ENCODE assay signal across 10 cellular contexts in genomic region chr17:75688209-75688771, GRCh38. TPM values are rescaled to one million over a fixed set of nuclear protein-coding genes. Genes with fewer than 3 reads are reported as not detected.
A peak's percentile ranks its signal among the peaks of the same experiment; 100 is the strongest.
DNase-seq lines count a peak whose midpoint lies in the region; ATAC-seq, FAIRE-seq and TF ChIP-seq lines count a peak whose summit lies in the region.
"Had no signal": no experiment of that assay in that cellular context is flagged by ENCODE, and none has a peak within 500 bp of the region (broad histone marks: within the 10 kb centered on the region; RNA-seq: fewer than 3 reads in every experiment).

No MANE protein-coding gene starts in this region.

- H3K4me3 Mint-ChIP-seq in IgD-negative memory B cell (peak overlapping the region; percentile 34 to 87 (median 73)), glutamatergic neuron (ENCODE audit: unreplicated experiment) (no peak overlapping the region)
- H3K4me3 Mint-ChIP-seq in stimulated activated effector memory CD8-positive, alpha-beta T cell treated with anti-CD3 and anti-CD28 coated beads, Interleukin-12 subunit alpha, Interleukin-12 subunit beta, amount 100 ng/mL, for 72 hours = peak overlapping the region; percentile 2

- DNase-seq in UCSD-AML1 (lab: John Stamatoyannopoulos, UW; ENCODE audit: unreplicated experiment) (peak; percentile 61), fibroblast of gingiva (ENCODE audit: low read depth) (peak; percentile 84), glutamatergic neuron (no peak), DMS153 treated with DMSO at 0.1 percent for 48 hours (lab: John Stamatoyannopoulos, UW; ENCODE audit: unreplicated experiment) (no peak), D721Med (ENCODE audit: insufficient read length, low spot score) (no peak)
- no peak for DNase-seq in stimulated activated effector memory CD8-positive, alpha-beta T cell treated with anti-CD3 and anti-CD28 coated beads, Interleukin-12 subunit alpha, Interleukin-12 subunit beta, amount 100 ng/mL, for 72 hours (ENCODE audit: low spot score in 2 of 2)
- DNase-seq: NCI-H510A treated with DMSO at 0.1 percent for 48 hours had no signal

- no peak for FAIRE-seq in D721Med (lab: Jason Lieb, UNC)

- TF ChIP-seq CTCF in glutamatergic neuron (IDR thresholded peaks at IDR 0.05; ENCODE audit: partially characterized antibody, unreplicated experiment) = no peak
- no peak for TF ChIP-seq CTCF in D721Med (IDR thresholded peaks at IDR 0.05; ENCODE audit: insufficient read depth, missing control alignments)

- H3K36me3 Mint-ChIP-seq in IgD-negative memory B cell = no peaks in the 10 kb centered on the region
- peaks cover 58% of the 10 kb centered on the region for H3K36me3 Mint-ChIP-seq in stimulated activated effector memory CD8-positive, alpha-beta T cell treated with anti-CD3 and anti-CD28 coated beads, Interleukin-12 subunit alpha, Interleukin-12 subunit beta, amount 100 ng/mL, for 72 hours
- no peaks in the 10 kb centered on the region for H3K36me3 Mint-ChIP-seq in glutamatergic neuron (ENCODE audit: unreplicated experiment)

- no peaks in the 10 kb centered on the region for H3K27me3 Mint-ChIP-seq in IgD-negative memory B cell
- H3K27me3 Mint-ChIP-seq in glutamatergic neuron (ENCODE audit: unreplicated experiment) = peaks cover 6% of the 10 kb centered on the region

- H3K4me1 Mint-ChIP-seq in IgD-negative memory B cell (peaks cover 52 to 65% (median 55%) of the 10 kb centered on the region in 3 donors), glutamatergic neuron (ENCODE audit: low read depth, unreplicated experiment) (peaks cover 10% of the 10 kb centered on the region)
- peaks cover 78% of the 10 kb centered on the region for H3K4me1 Mint-ChIP-seq in stimulated activated effector memory CD8-positive, alpha-beta T cell treated with anti-CD3 and anti-CD28 coated beads, Interleukin-12 subunit alpha, Interleukin-12 subunit beta, amount 100 ng/mL, for 72 hours

- peak overlapping the region; percentile 85 to 97 (median 95) for H3K27ac Mint-ChIP-seq in IgD-negative memory B cell
- peak overlapping the region; percentile 82 for H3K27ac Mint-ChIP-seq in stimulated activated effector memory CD8-positive, alpha-beta T cell treated with anti-CD3 and anti-CD28 coated beads, Interleukin-12 subunit alpha, Interleukin-12 subunit beta, amount 100 ng/mL, for 72 hours
- H3K27ac Mint-ChIP-seq in glutamatergic neuron (ENCODE audit: unreplicated experiment) = no peak overlapping the region

- peak; percentile 61 for ATAC-seq in stimulated activated effector memory CD8-positive, alpha-beta T cell treated with anti-CD3 and anti-CD28 coated beads, Interleukin-12 subunit alpha, Interleukin-12 subunit beta, amount 100 ng/mL, for 72 hours
- ATAC-seq in HG03280 (IDR thresholded peaks at IDR 0.05; ENCODE audit: unreplicated experiment) = no peak

- H3K9me3 Mint-ChIP-seq in IgD-negative memory B cell = no peaks in the 10 kb centered on the region
- no peaks in the 10 kb centered on the region for H3K9me3 Mint-ChIP-seq in stimulated activated effector memory CD8-positive, alpha-beta T cell treated with anti-CD3 and anti-CD28 coated beads, Interleukin-12 subunit alpha, Interleukin-12 subunit beta, amount 100 ng/mL, for 72 hours
- no peaks in the 10 kb centered on the region for H3K9me3 Mint-ChIP-seq in glutamatergic neuron (ENCODE audit: unreplicated experiment)

RNA-seq across cellular contexts. Expression of gene SAP30BP, which starts 21.2 kb away (rescaled TPM):
- polyA plus RNA-seq in IgD-negative memory B cell = 119 TPM
- total RNA-seq in glutamatergic neuron (ENCODE audit: unreplicated experiment) = 115 TPM

RNA-seq across cellular contexts. Expression of gene RECQL5, which starts 21.3 kb away (rescaled TPM):
- polyA plus RNA-seq in IgD-negative memory B cell = 25.3 TPM
- 49.8 TPM for total RNA-seq in glutamatergic neuron (ENCODE audit: unreplicated experiment)

RNA-seq across cellular contexts. Expression of gene ITGB4, which starts 33.0 kb away (rescaled TPM):
- 0.48 TPM for polyA plus RNA-seq in IgD-negative memory B cell
- not detected for total RNA-seq in glutamatergic neuron (ENCODE audit: unreplicated experiment)

RNA-seq across cellular contexts. Expression of gene SMIM5, which starts 55.1 kb away (rescaled TPM):
- polyA plus RNA-seq in IgD-negative memory B cell = 0.36 TPM
- total RNA-seq in glutamatergic neuron (ENCODE audit: unreplicated experiment) = 0.20 TPM
- total RNA-seq: dermis microvascular lymphatic vessel endothelial cell had no signal

Comparison
In these comparisons a context has a peak if more than half of its experiments do, and no peak if none do; other contexts are left out.
1. DNase-seq: peak in UCSD-AML1 (single experiment) and fibroblast of gingiva (single experiment); none in stimulated activated effector memory CD8-positive, alpha-beta T cell treated with anti-CD3 and anti-CD28 coated beads, Interleukin-12 subunit alpha, Interleukin-12 subunit beta, amount 100 ng/mL, for 72 hours (0 of 2), glutamatergic neuron (single experiment), DMS153 treated with DMSO at 0.1 percent for 48 hours (single experiment) and D721Med (single experiment).